ENCODE assay signal across 25 cellular contexts in the genomic region with DNA sequence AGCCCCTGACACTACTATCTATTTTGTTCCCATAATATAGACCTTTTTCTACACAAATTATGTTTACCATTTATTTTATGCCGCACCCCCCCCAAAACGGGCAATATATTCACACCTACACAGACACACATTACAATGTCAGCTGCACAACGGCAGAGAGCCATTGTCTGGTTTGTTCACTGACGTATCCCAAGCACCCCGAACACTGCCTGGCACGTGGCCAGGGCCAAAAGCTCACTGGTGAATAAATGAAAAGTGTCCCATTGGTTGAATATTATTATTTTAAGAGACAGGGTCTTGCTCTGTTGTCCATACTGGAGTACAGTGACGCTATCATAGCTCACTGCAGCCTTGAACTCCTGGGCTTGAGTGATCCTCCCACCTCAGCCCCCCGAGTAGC.
"Had no signal": no experiment of that assay in that cellular context is flagged by ENCODE, and none has a peak within 500 bp of the region (broad histone marks: within the 10 kb centered on the region; RNA-seq: fewer than 3 reads in every experiment).

No MANE protein-coding gene starts in this region.

- H3K36me3 Mint-ChIP-seq: immature natural killer cell; natural killer cell treated with Interleukin-12 subunit alpha and Interleukin-12 subunit beta and Interleukin-15 and Interleukin-18, amount 100 ng/mL, for 72 hours; stimulated activated memory B cell treated with anti-CD40 and anti-IgM and Interleukin-4, amounts not matched to agents 10 μg/mL and 1 μg/mL and 100 μg/mL, for 72 hours had no signal

- H3K36me3 ChIP-seq: heart left ventricle, left lung, lower lobe of right lung, pancreas, right atrium auricular region, right lobe of liver, uterus had no signal

- H3K4me2 ChIP-seq: smooth muscle cell had no signal

- H3K9me3 ChIP-seq: heart left ventricle, left lung, lower lobe of right lung, pancreas, psoas muscle, right atrium auricular region, right lobe of liver, uterus had no signal

- H3K4me1 Mint-ChIP-seq: stimulated activated memory B cell treated with anti-CD40 and anti-IgM and Interleukin-4, amounts not matched to agents 10 μg/mL and 1 μg/mL and 100 μg/mL, for 72 hours had no signal

- H3K4me3 ChIP-seq: heart left ventricle, left lung, lower lobe of right lung, pancreas, psoas muscle, right atrium auricular region, smooth muscle cell, uterus had no signal

- H3K27ac ChIP-seq: heart left ventricle, left lung, lower lobe of right lung, pancreas, psoas muscle, right atrium auricular region, uterus had no signal

- H3K27me3 ChIP-seq: heart left ventricle, left lung, pancreas, right atrium auricular region, right lobe of liver, uterus had no signal

- H3K27ac Mint-ChIP-seq: immature natural killer cell; stimulated activated memory B cell treated with anti-CD40 and anti-IgM and Interleukin-4, amounts not matched to agents 10 μg/mL and 1 μg/mL and 100 μg/mL, for 72 hours; stimulated activated naive CD8-positive, alpha-beta T cell treated with anti-CD3 and anti-CD28 coated beads, Interleukin-15, amount 100 ng/mL, for 72 hours had no signal

- H3K4me3 Mint-ChIP-seq: immature natural killer cell; naive thymus-derived CD4-positive, alpha-beta T cell; natural killer cell treated with Interleukin-12 subunit alpha and Interleukin-12 subunit beta and Interleukin-15 and Interleukin-18, amount 100 ng/mL, for 72 hours; stimulated activated memory B cell treated with anti-CD40 and anti-IgM and Interleukin-4, amounts not matched to agents 10 μg/mL and 1 μg/mL and 100 μg/mL, for 72 hours; stimulated activated naive CD8-positive, alpha-beta T cell treated with anti-CD3 and anti-CD28 coated beads, Interleukin-15, amount 100 ng/mL, for 72 hours; type B pancreatic cell had no signal

- ATAC-seq: heart left ventricle; left lung; lower lobe of right lung; naive thymus-derived CD4-positive, alpha-beta T cell; natural killer cell treated with Interleukin-12 subunit alpha and Interleukin-12 subunit beta and Interleukin-15 and Interleukin-18, amount 100 ng/mL, for 72 hours; pancreas; psoas muscle; stimulated activated memory B cell treated with anti-CD40 and anti-IgM and Interleukin-4, amounts not matched to agents 10 μg/mL and 1 μg/mL and 100 μg/mL, for 72 hours; stimulated activated naive CD8-positive, alpha-beta T cell treated with anti-CD3 and anti-CD28 coated beads, Interleukin-15, amount 100 ng/mL, for 72 hours had no signal

- H3K27me3 Mint-ChIP-seq: naive thymus-derived CD4-positive, alpha-beta T cell; natural killer cell treated with Interleukin-12 subunit alpha and Interleukin-12 subunit beta and Interleukin-15 and Interleukin-18, amount 100 ng/mL, for 72 hours; stimulated activated memory B cell treated with anti-CD40 and anti-IgM and Interleukin-4, amounts not matched to agents 10 μg/mL and 1 μg/mL and 100 μg/mL, for 72 hours; stimulated activated naive CD8-positive, alpha-beta T cell treated with anti-CD3 and anti-CD28 coated beads, Interleukin-15, amount 100 ng/mL, for 72 hours; type B pancreatic cell had no signal

- H3K9me3 Mint-ChIP-seq: immature natural killer cell; naive thymus-derived CD4-positive, alpha-beta T cell; natural killer cell treated with Interleukin-12 subunit alpha and Interleukin-12 subunit beta and Interleukin-15 and Interleukin-18, amount 100 ng/mL, for 72 hours; stimulated activated memory B cell treated with anti-CD40 and anti-IgM and Interleukin-4, amounts not matched to agents 10 μg/mL and 1 μg/mL and 100 μg/mL, for 72 hours; stimulated activated naive CD8-positive, alpha-beta T cell treated with anti-CD3 and anti-CD28 coated beads, Interleukin-15, amount 100 ng/mL, for 72 hours; type B pancreatic cell had no signal

- DNase-seq: heart left ventricle; hypothalamus; immature natural killer cell; kidney; left lung; lower lobe of right lung; mammary epithelial cell; mesenchymal stem cell; naive thymus-derived CD4-positive, alpha-beta T cell; nucleus accumbens; pancreas; psoas muscle; right lobe of liver; stimulated activated CD4-positive, alpha-beta T cell treated with anti-CD3 and anti-CD28 coated beads, Interleukin-1b, Interleukin-23, amount 100 ng/mL, for 48 hours; stimulated activated CD4-positive, alpha-beta T cell treated with anti-CD3 and anti-CD28 coated beads, Interleukin-2, amount 100 ng/mL, for 48 hours; stimulated activated CD4-positive, alpha-beta T cell treated with anti-CD3 and anti-CD28 coated beads, Interleukin-4, amount 100 ng/mL, for 4 hours; stimulated activated CD8-positive, alpha-beta memory T cell treated with anti-CD3 and anti-CD28 coated beads, Interleukin-4, amount 100 ng/mL, for 48 hours; stimulated activated naive CD4-positive, alpha-beta T cell treated with Interleukin-2 at 50 U/mL for 16 hours; stimulated activated naive CD8-positive, alpha-beta T cell treated with anti-CD3 and anti-CD28 coated beads, Interleukin-15, amount 100 ng/mL, for 72 hours; uterus had no signal
